20 cellular contexts compared by ENCODE assay signal in the genomic region with DNA sequence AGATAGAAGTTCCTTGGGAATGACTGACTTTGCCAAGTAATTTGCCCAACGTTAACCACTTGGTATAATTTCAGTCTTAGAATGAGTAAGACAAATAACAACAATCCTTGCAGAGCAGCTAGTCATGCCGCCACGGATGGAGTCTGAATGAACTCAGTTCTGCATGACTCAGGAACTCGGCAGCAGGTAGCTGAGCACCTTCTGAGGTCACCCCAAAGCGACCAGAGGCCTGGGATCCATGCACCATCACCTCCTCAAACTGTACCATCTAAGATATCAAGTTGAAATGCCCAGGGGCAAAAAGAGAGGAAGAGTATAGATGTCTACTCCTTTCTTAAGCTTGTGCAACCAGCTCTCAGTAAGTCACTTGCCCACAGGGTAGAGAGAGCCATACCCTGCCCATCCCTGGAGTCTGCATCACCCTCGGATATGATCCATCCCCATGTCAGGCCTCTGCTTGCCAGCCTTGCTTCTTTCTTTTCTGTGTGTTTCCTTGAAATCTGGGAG. TPM values are rescaled to one million over a fixed set of nuclear protein-coding genes. Genes with fewer than 3 reads are reported as not detected.
DNase-seq lines count a peak whose midpoint lies in the region; ATAC-seq and TF ChIP-seq lines count a peak whose summit lies in the region.
"Had no signal": no experiment of that assay in that cellular context is flagged by ENCODE, and none has a peak within 500 bp of the region (broad histone marks: within the 10 kb centered on the region; RNA-seq: fewer than 3 reads in every experiment).

No MANE protein-coding gene starts in this region.

- no peaks in the 10 kb centered on the region for H3K9me2 ChIP-seq in SK-N-SH

- POLR2A ChIA-PET in SK-N-SH (lab: Yijun Ruan, JAX) = no interaction called here

- H4K5ac ChIP-seq in mesendoderm (ENCODE audit: low read length) = no peak overlapping the region

- no peak overlapping the region for H2BK120ac ChIP-seq in mesendoderm (ENCODE audit: low read depth, low read length)

- H3K4me1 ChIP-seq in SK-N-SH (ENCODE audit: control insufficient read depth in 1 of 2, insufficient read depth in 2 of 2, low read depth in 1 of 2, low read length in 1 of 2) = no peaks in the 10 kb centered on the region; a peak in 1 of 4 replicates
- no peaks in the 10 kb centered on the region for H3K4me1 ChIP-seq in esophagus (ENCODE audit: control insufficient read depth in 2 of 2, insufficient read depth in 2 of 2, low read length in 1 of 2)
- no peaks in the 10 kb centered on the region for H3K4me1 ChIP-seq in smooth muscle cell (ENCODE audit: low read depth)
- no peaks in the 10 kb centered on the region for H3K4me1 ChIP-seq in mesendoderm (ENCODE audit: control insufficient read depth, low read depth, low read length)
- H3K4me1 ChIP-seq: left lung had no signal

- H3K27me3 ChIP-seq in SK-N-SH (ENCODE audit: insufficient read depth) (no peaks in the 10 kb centered on the region), esophagus (ENCODE audit: control insufficient read depth in 1 of 2, insufficient read depth in 2 of 2, low read length in 2 of 2) (no peaks in the 10 kb centered on the region), smooth muscle cell (ENCODE audit: low read depth) (no peaks in the 10 kb centered on the region), mesendoderm (ENCODE audit: insufficient read depth, low read length, poor library complexity) (no peaks in the 10 kb centered on the region)

- H4K8ac ChIP-seq in mesendoderm (ENCODE audit: low read depth, low read length) = no peak overlapping the region

- CTCF ChIA-PET in SK-N-SH (lab: Yijun Ruan, JAX) = interaction anchor here (0.7 to 2.0 kb wide), 5 partner anchors 9 to 114 kb away, joined by 3 to 9 read pairs (median 4); partner anchors contain the start of gene CDCP1

- H3K56ac ChIP-seq in mesendoderm (ENCODE audit: low read length) = no peak overlapping the region

- H3F3A ChIP-seq in SK-N-SH (replicated peaks; ENCODE audit: insufficient read depth) (peaks cover 8% of the 10 kb centered on the region), smooth muscle cell (ENCODE audit: low read depth) (no peaks in the 10 kb centered on the region)

- TF ChIP-seq EP300 in SK-N-SH (IDR thresholded peaks at IDR 0.05; ENCODE audit: borderline replicate concordance in 1 of 2, low read depth in 1 of 2, low read length in 1 of 2) = no peak

- H3K36me3 ChIP-seq in SK-N-SH (replicated peaks in 1 of 2; ENCODE audit: control insufficient read depth in 1 of 2, insufficient read depth in 2 of 2, low read length in 1 of 2) (no peaks in the 10 kb centered on the region), esophagus (ENCODE audit: control insufficient read depth in 2 of 2, insufficient read depth in 2 of 2, low read length in 1 of 2) (no peaks in the 10 kb centered on the region), smooth muscle cell (ENCODE audit: low read depth) (no peaks in the 10 kb centered on the region), mesendoderm (ENCODE audit: control insufficient read depth, insufficient read depth, low read length) (no peaks in the 10 kb centered on the region)
- H3K36me3 ChIP-seq: left lung had no signal

- H3K4me2 ChIP-seq in SK-N-SH = no peak overlapping the region
- peak overlapping the region; percentile 22 for H3K4me2 ChIP-seq in smooth muscle cell
- no peak overlapping the region for H3K4me2 ChIP-seq in mesendoderm (ENCODE audit: low read length)
- H3K4me2 ChIP-seq: KMS-11 had no signal

- H3K4ac ChIP-seq in mesendoderm (ENCODE audit: low read depth, low read length) = no peak overlapping the region

- no peaks in the 10 kb centered on the region for H4K20me1 ChIP-seq in SK-N-SH (ENCODE audit: insufficient read depth)
- H4K20me1 ChIP-seq in smooth muscle cell (ENCODE audit: low read depth) = no peaks in the 10 kb centered on the region

- H3K9me3 ChIP-seq in SK-N-SH (peaks cover 6% of the 10 kb centered on the region; the same call in 1 of the 2 replicates), esophagus (ENCODE audit: control insufficient read depth in 2 of 2, insufficient read depth in 1 of 2, low read depth in 1 of 2, low read length in 1 of 2) (no peaks in the 10 kb centered on the region), smooth muscle cell (replicated peaks; ENCODE audit: low read depth) (peaks cover 5% of the 10 kb centered on the region)

- H3K4me3 ChIP-seq in SK-N-SH (ENCODE audit: low read depth in 2 of 2, low read length in 1 of 2) (no peak overlapping the region), esophagus (ENCODE audit: low read depth in 1 of 2, low read length in 2 of 2) (no peak overlapping the region), smooth muscle cell (no peak overlapping the region), mesendoderm (ENCODE audit: low read length) (no peak overlapping the region)
- H3K4me3 ChIP-seq: left lung had no signal

- H3K27ac ChIP-seq in SK-N-SH (ENCODE audit: low read depth in 2 of 2, low read length in 1 of 2) (peak overlapping the region in 1 of 2 experiments; percentile 19; a peak in 1 of 4 replicates), esophagus (ENCODE audit: low read depth in 2 of 2, low read length in 1 of 2) (peak overlapping the region; percentile 11 to 71), smooth muscle cell (ENCODE audit: low read depth) (peak overlapping the region; percentile 37), mesendoderm (ENCODE audit: low read depth, low read length) (no peak overlapping the region)
- H3K27ac ChIP-seq: KMS-11, left lung had no signal

- H2BK15ac ChIP-seq in mesendoderm (replicated peaks; ENCODE audit: low read depth) = no peak overlapping the region

- no peak overlapping the region for H2AK5ac ChIP-seq in mesendoderm (ENCODE audit: low read length)

- no peak for TF ChIP-seq CTCF in SK-N-SH (IDR thresholded peaks at IDR 0.05)
- no peak for TF ChIP-seq CTCF in smooth muscle cell (IDR thresholded peaks at IDR 0.05; ENCODE audit: borderline replicate concordance, insufficient read depth, poor library complexity, severe bottlenecking)

- DNase-seq in HPDE6-E6E7 (ENCODE audit: extremely low spot score) (peak; percentile 54), SK-N-SH (no peak), smooth muscle cell (lab: John Stamatoyannopoulos, UW; ENCODE audit: unreplicated experiment) (no peak), 8988T (no peak), mesendoderm (no peak)
- no peak for DNase-seq in stimulated activated CD8-positive, alpha-beta memory T cell treated with anti-CD3 and anti-CD28 coated beads, Interleukin-4, amount 100 ng/mL, for 48 hours
- DNase-seq: activated CD4-positive, alpha-beta T cell treated with anti-CD3 and anti-CD28 coated beads, Interleukin-2, amount 50 U/mL, for 1 hour; activated naive CD8-positive, alpha-beta T cell treated with anti-CD3 and anti-CD28 coated beads, Interleukin-2, amount 10 ng/mL, durations not matched to agents 7 days and 5 days; activated T-cell treated with anti-CD3 and anti-CD28 coated beads, Interleukin-2, amount 50 U/mL, for 24 hours; CD4-positive, alpha-beta memory T cell; hypothalamus; left lung; NCI-H1694 treated with DMSO at 0.1 percent for 48 hours; NCI-H526; substantia nigra; T-helper 9 cell had no signal

- H2BK5ac ChIP-seq in mesendoderm (ENCODE audit: low read length) = no peak overlapping the region

- H3K9ac ChIP-seq in SK-N-SH (no peak overlapping the region), smooth muscle cell (ENCODE audit: low read depth) (no peak overlapping the region), mesendoderm (ENCODE audit: low read length) (no peak overlapping the region)
- H3K9ac ChIP-seq: KMS-11 had no signal

- no peak overlapping the region for H3K23ac ChIP-seq in mesendoderm (ENCODE audit: low read length)

- ATAC-seq in GM18861 (IDR thresholded peaks at IDR 0.05; ENCODE audit: unreplicated experiment) = no peak
- ATAC-seq: left lung had no signal

- 53% methylated on average over 6 of the region's 6 CpGs for WGBS in SK-N-SH (ENCODE audit: low lambda C conversion rate)
- 52 to 62% methylated on average over 6 of the region's 6 CpGs for WGBS in esophagus, 2 donors
- WGBS in smooth muscle cell (ENCODE audit: low lambda C conversion rate) = 59% methylated on average over 6 of the region's 6 CpGs
- WGBS in mesendoderm (ENCODE audit: extremely low coverage, insufficient coverage, low lambda C conversion rate) = no CpG with 5 or more reads among the region's 6 CpGs

- no peaks in the 10 kb centered on the region for H3K79me1 ChIP-seq in mesendoderm (ENCODE audit: low read length)

- H3K79me2 ChIP-seq in SK-N-SH (ENCODE audit: insufficient read depth) (no peaks in the 10 kb centered on the region), smooth muscle cell (ENCODE audit: low read depth) (no peaks in the 10 kb centered on the region), mesendoderm (ENCODE audit: control insufficient read depth, insufficient read depth, low read length) (no peaks in the 10 kb centered on the region)

- no peak for TF ChIP-seq RAD21 in SK-N-SH (IDR thresholded peaks at IDR 0.05; ENCODE audit: low read length)

- H3K18ac ChIP-seq in mesendoderm (ENCODE audit: low read length) = no peak overlapping the region

- no peak overlapping the region; the same call in 1 of the 2 replicates for H2AFZ ChIP-seq in SK-N-SH (ENCODE audit: low read depth)
- H2AFZ ChIP-seq in smooth muscle cell (ENCODE audit: low read depth) = no peak overlapping the region

TF ChIP-seq in SK-N-SH, 30 proteins besides CTCF, POLR2A, EP300 and RAD21 (continues in another document):
- TF ChIP-seq FOSL2 (IDR thresholded peaks at IDR 0.05; ENCODE audit: borderline replicate concordance, low read depth) = peak; percentile 41; the same call in 1 of the 2 replicates

RNA-seq across cellular contexts. Expression of gene CDCP1, which starts 8.5 kb away (rescaled TPM):
- polyA plus RNA-seq in SK-N-SH (2012; rRNA removed) = 2.7 and 3.6 TPM in 2 replicates
- polyA plus RNA-seq in SK-N-SH (2012; cell fraction: cytosol; rRNA removed) = 2.2 and 2.9 TPM in 2 replicates
- polyA plus RNA-seq in SK-N-SH (2012; cell fraction: nucleus; rRNA removed) = 2.1 and 2.8 TPM in 2 replicates
- polyA plus RNA-seq in esophagus = 10 to 100 TPM; 21.0 to 24.3 TPM
- total RNA-seq in smooth muscle cell = 3.7 and 7.9 TPM in 2 replicates
- 2.5 and 8.3 TPM in 2 replicates for polyA plus RNA-seq in smooth muscle cell
- polyA plus RNA-seq in mesendoderm (2013, experiment 1 of 2) = 7.2 TPM
- polyA plus RNA-seq in mesendoderm (2013, experiment 2 of 2) = 6.9 TPM
- total RNA-seq: G401 had no signal
